ENCODE assay signal across 9 cellular contexts in the genomic region with DNA sequence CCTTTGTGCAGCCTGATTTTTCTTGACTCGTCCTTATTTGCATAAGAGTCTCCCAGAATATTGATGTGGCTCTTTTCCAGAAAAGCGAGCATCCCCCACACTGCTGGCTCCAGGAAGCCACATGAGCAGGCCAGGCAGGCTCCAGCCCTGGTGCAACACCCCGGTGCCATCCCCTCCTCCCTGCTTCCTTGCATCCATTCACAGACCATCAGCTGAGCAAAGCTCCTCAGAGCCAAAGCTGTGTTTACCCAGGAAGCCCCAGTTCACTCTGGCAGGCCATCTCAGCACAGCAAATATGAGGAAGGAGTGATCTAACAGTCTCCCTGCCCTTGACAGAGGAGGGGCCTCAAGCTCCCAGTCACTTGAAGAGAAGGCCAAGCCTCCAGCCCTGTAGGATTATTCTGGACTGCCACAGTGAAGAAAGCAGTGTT. TPM values are rescaled to one million over a fixed set of nuclear protein-coding genes. Genes with fewer than 3 reads are reported as not detected.
A peak's percentile ranks its signal among the peaks of the same experiment; 100 is the strongest.
DNase-seq lines count a peak whose midpoint lies in the region; ATAC-seq and TF ChIP-seq lines count a peak whose summit lies in the region.
"Had no signal": no experiment of that assay in that cellular context is flagged by ENCODE, and none has a peak within 500 bp of the region (broad histone marks: within the 10 kb centered on the region; RNA-seq: fewer than 3 reads in every experiment).

No MANE protein-coding gene starts in this region.

- ATAC-seq in foreskin keratinocyte (peak; percentile 54), HG03175 (IDR thresholded peaks at IDR 0.05; ENCODE audit: unreplicated experiment) (no peak), GM21825 (IDR thresholded peaks at IDR 0.05; ENCODE audit: unreplicated experiment) (no peak)

- TF ChIP-seq CTCF in foreskin keratinocyte (conservative IDR thresholded peaks at IDR 0.05), result no peak
- TF ChIP-seq CTCF in osteocyte (IDR thresholded peaks at IDR 0.05), result no peak

- peak overlapping the region; percentile 82 for H3K27ac Mint-ChIP-seq in osteocyte (ENCODE audit: unreplicated experiment)

- H3K4me1 ChIP-seq in SJSA1 (replicated peaks), result peaks cover 14% of the 10 kb centered on the region
- H3K4me1 ChIP-seq in foreskin keratinocyte, result peaks cover 10% of the 10 kb centered on the region

- H3K27me3 Mint-ChIP-seq in osteocyte (ENCODE audit: unreplicated experiment), result no peaks in the 10 kb centered on the region

- peaks cover 16% of the 10 kb centered on the region for H3K4me1 Mint-ChIP-seq in osteocyte (ENCODE audit: unreplicated experiment)

- no peaks in the 10 kb centered on the region for H3K9me3 ChIP-seq in SJSA1 (replicated peaks)

- H3K4me3 ChIP-seq in SJSA1, result no peak overlapping the region

- H3K27ac ChIP-seq in SJSA1 (no peak overlapping the region; the same call in 1 of the 2 replicates), foreskin keratinocyte (no peak overlapping the region)

- H3K36me3 ChIP-seq in SJSA1, result no peaks in the 10 kb centered on the region

- DNase-seq in Daoy (ENCODE audit: low read depth), result peak; percentile 65
- peak; percentile 56 to 61 for DNase-seq in SJSA1 (ENCODE audit: low read depth in 1 of 2, low spot score in 2 of 2)
- DNase-seq in foreskin keratinocyte, result peak in 1 of 2 donors; percentile 28
- no peak for DNase-seq in osteocyte (ENCODE audit: extremely low spot score, unreplicated experiment)
- no peak for DNase-seq in NCI-H1417 treated with DMSO at 0.1 percent for 48 hours (lab: John Stamatoyannopoulos, UW)
- DNase-seq in foreskin melanocyte, result no peak
- DNase-seq: NCI-H510A treated with DMSO at 0.1 percent for 48 hours had no signal

- no peaks in the 10 kb centered on the region for H3K36me3 Mint-ChIP-seq in osteocyte (ENCODE audit: unreplicated experiment)

- H3K4me3 Mint-ChIP-seq in osteocyte (ENCODE audit: unreplicated experiment), result no peak overlapping the region

- H3K27me3 ChIP-seq in SJSA1 (replicated peaks) (no peaks in the 10 kb centered on the region), foreskin keratinocyte (no peaks in the 10 kb centered on the region)

- no peaks in the 10 kb centered on the region for H3K9me3 Mint-ChIP-seq in osteocyte (ENCODE audit: unreplicated experiment)

RNA-seq across cellular contexts. Expression of gene INSYN2B, which starts 34.4 kb away (rescaled TPM):
- 5.6 and 11.1 TPM in 2 replicates for total RNA-seq in Daoy (2014; rRNA removed; shearing (Covaris generic))
- 1.1 and 3.8 TPM in 2 replicates for total RNA-seq in SJSA1 (2014; rRNA removed; shearing (Covaris generic))
- 6.7 and 8.4 TPM in 2 replicates for total RNA-seq in foreskin keratinocyte
- 0.13 and 0.26 TPM in 2 replicates for polyA plus RNA-seq in foreskin keratinocyte
- total RNA-seq in osteocyte, result 2.7 and 3.1 TPM in 2 replicates

Comparison
In these comparisons a context has a peak if more than half of its experiments do, and no peak if none do; other contexts are left out.
1. DNase-seq: peak in Daoy (single experiment) and SJSA1 (2 of 2); none in osteocyte (single experiment), NCI-H1417 treated with DMSO at 0.1 percent for 48 hours (single experiment) and foreskin melanocyte (single experiment).